Comparison of ENCODE assay signal across 19 cellular contexts in genomic region chr7:23714579-23714978, GRCh38. TPM values are rescaled to one million over a fixed set of nuclear protein-coding genes. Genes with fewer than 3 reads are reported as not detected.
DNase-seq lines count a peak whose midpoint lies in the region; ATAC-seq, FAIRE-seq and TF ChIP-seq lines count a peak whose summit lies in the region.
"Had no signal": no experiment of that assay in that cellular context is flagged by ENCODE, and none has a peak within 500 bp of the region (broad histone marks: within the 10 kb centered on the region; RNA-seq: fewer than 3 reads in every experiment).

No MANE protein-coding gene starts in this region.

- H4K20me1 ChIP-seq in PC-3 (ENCODE audit: low read length) = no peaks in the 10 kb centered on the region
- no peaks in the 10 kb centered on the region for H4K20me1 ChIP-seq in H1 (replicated peaks in 1 of 2; ENCODE audit: control insufficient read depth in 1 of 2, insufficient read depth in 2 of 2, low read length in 2 of 2)
- H4K20me1 ChIP-seq: BLaER1 had no signal

- no peak overlapping the region for H2BK120ac ChIP-seq in H1 (replicated peaks; ENCODE audit: low read depth, low read length)

- no peaks in the 10 kb centered on the region for H3K27me3 ChIP-seq in PC-3 (ENCODE audit: low read length)
- H3K27me3 ChIP-seq in SJSA1 (replicated peaks) = no peaks in the 10 kb centered on the region
- no peaks in the 10 kb centered on the region for H3K27me3 ChIP-seq in H1 (replicated peaks in 1 of 4; ENCODE audit: control insufficient read depth in 3 of 4, extremely low read depth in 1 of 4, insufficient read depth in 3 of 4, low read length in 3 of 4)
- H3K27me3 ChIP-seq: BLaER1 had no signal

- intact Hi-C loops in PC-3 (cut with micrococcal nuclease) = loop anchor here (5.0 to 10.0 kb wide), 3 partner anchors 62 to 367 kb away; no protein-coding TSS in a partner anchor

- no peak overlapping the region for H3K14ac ChIP-seq in H1 (ENCODE audit: insufficient read length)

- no peaks in the 10 kb centered on the region for H3K23me2 ChIP-seq in H1 (ENCODE audit: low read depth, low read length)

- no peak for TF ChIP-seq RAD21 in H1 (IDR thresholded peaks at IDR 0.05 in 1 of 2, conservative IDR thresholded peaks at IDR 0.05 in 1 of 2; ENCODE audit: low read depth in 2 of 2, low read length in 2 of 2)

- no peaks in the 10 kb centered on the region for H3K9me2 ChIP-seq in PC-3 (replicated peaks; ENCODE audit: low read length)

- no peak overlapping the region for H4K5ac ChIP-seq in H1 (ENCODE audit: insufficient read length, low read depth, low read length)

- no peaks in the 10 kb centered on the region for H3K79me1 ChIP-seq in H1 (ENCODE audit: low read depth, low read length)

- H2AFZ ChIP-seq in PC-3 (ENCODE audit: low read length) (no peak overlapping the region), H1 (ENCODE audit: low read length) (no peak overlapping the region)

- CTCF ChIA-PET in PC-3 (lab: Charles Lee) = interaction anchor here (0.6 to 0.7 kb wide), 2 partner anchors 141 to 442 kb away, joined by 3 to 9 read pairs; no protein-coding TSS in a partner anchor
- CTCF ChIA-PET in H1 (lab: Charles Lee; ENCODE audit: partially characterized antibody) = interaction anchor here (0.6 to 7.1 kb wide), 7 partner anchors 10 to 620 kb away, joined by 3 to 74 read pairs (median 8); no protein-coding TSS in a partner anchor

- no peak overlapping the region for H4K8ac ChIP-seq in H1 (ENCODE audit: extremely low read depth, insufficient read depth, low read length)

- FAIRE-seq in G401.6 (lab: Jason Lieb, UNC) (peak; percentile 69), H1 (lab: Jason Lieb, UNC) (no peak)
- FAIRE-seq: GM12878 had no signal

- no peak for TF ChIP-seq POLR2A in H1 (IDR thresholded peaks at IDR 0.05; ENCODE audit: control extremely low read depth in 1 of 2, low read depth in 2 of 2, low read length in 2 of 2)

- ATAC-seq in PC-3 (no peak), GM21515 (IDR thresholded peaks at IDR 0.05; ENCODE audit: unreplicated experiment) (no peak)
- ATAC-seq: CD8-positive, alpha-beta T cell had no signal

- H3K9me3 ChIP-seq in PC-3 (ENCODE audit: low read length) (no peaks in the 10 kb centered on the region), SJSA1 (replicated peaks) (no peaks in the 10 kb centered on the region), H1 (ENCODE audit: insufficient read depth in 2 of 2, low read depth in 1 of 2, low read length in 1 of 2) (no peaks in the 10 kb centered on the region)
- H3K9me3 ChIP-seq: BLaER1, Caco-2 had no signal

- H3K4me2 ChIP-seq in PC-3 (ENCODE audit: low read length) (peak overlapping the region; percentile 76), H1 (ENCODE audit: insufficient read depth in 1 of 2, low read depth in 2 of 2, low read length in 2 of 2) (no peak overlapping the region)
- H3K4me2 ChIP-seq: BLaER1 had no signal

- no peak overlapping the region for H2BK12ac ChIP-seq in H1 (ENCODE audit: low read depth, low read length)

- POLR2A ChIA-PET in PC-3 (lab: Charles Lee; ENCODE audit: unreplicated experiment) = no interaction called here
- POLR2A ChIA-PET in H1 (lab: Charles Lee; ENCODE audit: partially characterized antibody) = interaction anchor here (0.6 to 1.8 kb wide), 2 partner anchors 59 to 184 kb away, joined by 3 to 4 read pairs; no protein-coding TSS in a partner anchor

- no peak overlapping the region for H3K56ac ChIP-seq in H1 (replicated peaks; ENCODE audit: insufficient read length, low read depth, low read length)

- H2BK5ac ChIP-seq in H1 (ENCODE audit: low read depth, low read length) = no peak overlapping the region

- TF ChIP-seq EP300 in H1 (IDR thresholded peaks at IDR 0.05; ENCODE audit: borderline replicate concordance in 1 of 2, low read depth in 2 of 2, low read length in 2 of 2) = no peak

- H2BK15ac ChIP-seq in H1 (ENCODE audit: low read length) = no peak overlapping the region

- no peak overlapping the region for H3K18ac ChIP-seq in H1 (ENCODE audit: extremely low read depth, low read length)

- BruUV-seq in PC-3 (replicated peaks; lab: Mats Ljungman, UMichigan) = no TSS peak

- H3K36me3 ChIP-seq in PC-3 (ENCODE audit: low read depth, low read length) (no peaks in the 10 kb centered on the region), SJSA1 (no peaks in the 10 kb centered on the region), H1 (ENCODE audit: control insufficient read depth in 2 of 4, insufficient read depth in 4 of 4, low read length in 3 of 4) (no peaks in the 10 kb centered on the region)
- H3K36me3 ChIP-seq: BLaER1 had no signal

- H3K4ac ChIP-seq in H1 (replicated peaks; ENCODE audit: insufficient read length, low read depth, low read length) = no peak overlapping the region

- H2AK5ac ChIP-seq in H1 (ENCODE audit: low read depth, low read length) = no peak overlapping the region

- WGBS in H1 (ENCODE audit: extremely low coverage in 1 of 2, insufficient coverage in 1 of 2, insufficient read length in 1 of 2, insufficient replicate concordance in 2 of 2, low coverage in 1 of 2, low lambda C conversion rate in 2 of 2, missing lambda C conversion rate in 1 of 2), 2 experiments = 95% methylated on average over 1 of the region's 1 CpG; no CpG with 5 or more reads in 1 of the 2 experiments

- H2BK20ac ChIP-seq in H1 (ENCODE audit: low read length) = no peak overlapping the region

- H4K91ac ChIP-seq in H1 (replicated peaks; ENCODE audit: insufficient read length, low read length) = no peak overlapping the region

- no peak overlapping the region for H3K23ac ChIP-seq in H1 (ENCODE audit: insufficient read length)

- H3K9ac ChIP-seq in PC-3 (ENCODE audit: low read length) = no peak overlapping the region
- no peak overlapping the region for H3K9ac ChIP-seq in H1 (replicated peaks in 1 of 4; ENCODE audit: extremely low read depth in 1 of 4, low read depth in 3 of 4, low read length in 3 of 4)
- H3K9ac ChIP-seq: BLaER1 had no signal

- H3K27ac ChIP-seq in PC-3 (ENCODE audit: low read length) (no peak overlapping the region), SJSA1 (peak overlapping the region; percentile 98), H1 (ENCODE audit: low read depth, low read length) (no peak overlapping the region)
- H3K27ac ChIP-seq: BLaER1, C4-2B had no signal

- H3K79me2 ChIP-seq in PC-3 (ENCODE audit: low read length) (no peaks in the 10 kb centered on the region), H1 (ENCODE audit: control insufficient read depth in 1 of 2, insufficient read depth in 2 of 2, low read length in 2 of 2) (no peaks in the 10 kb centered on the region)

- H3K4me1 ChIP-seq in PC-3 (ENCODE audit: insufficient read depth, low read length) = peaks cover 32% of the 10 kb centered on the region
- H3K4me1 ChIP-seq in SJSA1 (replicated peaks) = peaks cover 28% of the 10 kb centered on the region
- H3K4me1 ChIP-seq in H1 (replicated peaks in 1 of 4; ENCODE audit: control insufficient read depth in 3 of 4, insufficient read depth in 4 of 4, low read length in 3 of 4) = no peaks in the 10 kb centered on the region
- H3K4me1 ChIP-seq: BLaER1 had no signal

- TF ChIP-seq CTCF in PC-3 (conservative IDR thresholded peaks at IDR 0.05; ENCODE audit: low read depth, low read length) (no peak), H1 (IDR thresholded peaks at IDR 0.05; ENCODE audit: control extremely low read depth in 1 of 3, insufficient read depth in 1 of 3, low read depth in 1 of 3, low read length in 3 of 3) (no peak)

- H3K4me3 ChIP-seq in PC-3 (ENCODE audit: low read length) (no peak overlapping the region), SJSA1 (no peak overlapping the region), H1 (ENCODE audit: extremely low read depth in 1 of 4, insufficient read depth in 2 of 4, low read depth in 3 of 4, low read length in 4 of 4) (no peak overlapping the region)
- H3K4me3 ChIP-seq: BLaER1, GM12878 had no signal

- H3F3A ChIP-seq in PC-3 (ENCODE audit: low read length, unreplicated experiment) = peaks cover 6% of the 10 kb centered on the region

- DNase-seq in PC-3 (no peak), SJSA1 (ENCODE audit: low read depth in 1 of 2, low spot score in 2 of 2) (no peak), H1 (ENCODE audit: low read depth in 1 of 2, low spot score in 2 of 2) (no peak), epidermal melanocyte (ENCODE audit: insufficient read length, low spot score) (no peak), middle frontal gyrus (ENCODE audit: extremely low spot score, low spot score) (no peak)
- DNase-seq in stimulated activated CD4-positive, alpha-beta T cell treated with anti-CD3 and anti-CD28 coated beads, Interleukin-15, amount 100 ng/mL, for 24 hours = no peak
- DNase-seq: Caco-2; CD4-positive, CD25-positive, alpha-beta regulatory T cell; CD8-positive, alpha-beta T cell; DMS153; DND-41; GDM1; GOT3; H7 had no signal

TF ChIP-seq in H1, 55 proteins besides CTCF, POLR2A, EP300 and RAD21 (continues in another document):
- TF ChIP-seq MAFK (IDR thresholded peaks at IDR 0.05; ENCODE audit: low read depth, low read length) (0 out of 2 replicates have a peak, but pooled peaks have one; percentile 25), NANOG (IDR thresholded peaks at IDR 0.05; ENCODE audit: insufficient read depth, low read depth, low read length, poor library complexity, severe bottlenecking) (no peak), TAF7 (optimal IDR thresholded peaks at IDR 0.05; ENCODE audit: borderline replicate concordance, low read depth, low read length) (no peak), CREB1 (IDR thresholded peaks at IDR 0.05) (no peak)

RNA-seq across cellular contexts. Expression of gene STK31, which starts 4.6 kb away (rescaled TPM):
- total RNA-seq in PC-3 (2014; rRNA removed) = 0.12 and 1.6 TPM in 2 replicates
- 0.06 and 0.58 TPM in 2 replicates for total RNA-seq in SJSA1 (2014; rRNA removed; shearing (Covaris generic))
- 0.10 and 0.32 TPM in 2 replicates for total RNA-seq in H1 (2021; fragmentation: NEBNext Ultra II Directional; extraction: Animal tissue kit (Norgen Biotek cat#: 25700))
- 0.13 and 0.15 TPM in 2 replicates for polyA plus RNA-seq in H1 (2011; rRNA removed)
- 0.18 TPM for polyA plus RNA-seq in H1 (2011; cell fraction: cytosol; rRNA removed)
- 0.07 TPM for polyA plus RNA-seq in H1 (2011; cell fraction: nucleus; rRNA removed)
- polyA plus RNA-seq in H1 (2012, experiment 1 of 2) = 0.15 to 0.53 TPM (median 0.32 TPM) in 4 replicates
- polyA plus RNA-seq in H1 (2012, experiment 2 of 2) = not detected
- 0.22 TPM for polyA plus RNA-seq in H1 (2013, experiment 1 of 2)
- polyA plus RNA-seq in H1 (2013, experiment 2 of 2) = 0.13 TPM
- 0.46 and 0.57 TPM in 2 replicates for polyA minus RNA-seq in H1 (2011; rRNA and poly(A)+ RNA removed)
- not detected for polyA minus RNA-seq in H1 (2011; cell fraction: cytosol; rRNA and poly(A)+ RNA removed)
- 1.8 TPM for polyA minus RNA-seq in H1 (2011; cell fraction: nucleus; rRNA and poly(A)+ RNA removed)

RNA-seq across cellular contexts. Expression of gene FAM221A, which starts 34.6 kb away (rescaled TPM):
- 0.75 and 5.6 TPM in 2 replicates for total RNA-seq in PC-3 (2014; rRNA removed)
- 2.3 and 7.2 TPM in 2 replicates for total RNA-seq in SJSA1 (2014; rRNA removed; shearing (Covaris generic))
- 20.3 and 21.5 TPM in 2 replicates for total RNA-seq in H1 (2021; fragmentation: NEBNext Ultra II Directional; extraction: Animal tissue kit (Norgen Biotek cat#: 25700))
- 22.0 and 39.0 TPM in 2 replicates for polyA plus RNA-seq in H1 (2011; rRNA removed)
- polyA plus RNA-seq in H1 (2011; cell fraction: cytosol; rRNA removed) = 36.0 TPM
- polyA plus RNA-seq in H1 (2011; cell fraction: nucleus; rRNA removed) = 26.5 TPM
- polyA plus RNA-seq in H1 (2012, experiment 1 of 2) = 27.0 to 32.2 TPM (median 29.5 TPM) in 4 replicates
- 9.9 TPM for polyA plus RNA-seq in H1 (2012, experiment 2 of 2)
- 10.4 TPM for polyA plus RNA-seq in H1 (2013, experiment 1 of 2)
- polyA plus RNA-seq in H1 (2013, experiment 2 of 2) = 9.0 TPM
- 67.4 and 71.1 TPM in 2 replicates for polyA minus RNA-seq in H1 (2011; rRNA and poly(A)+ RNA removed)
- polyA minus RNA-seq in H1 (2011; cell fraction: cytosol; rRNA and poly(A)+ RNA removed) = 18.8 TPM
- polyA minus RNA-seq in H1 (2011; cell fraction: nucleus; rRNA and poly(A)+ RNA removed) = 30.4 TPM
